In the genomic region with DNA sequence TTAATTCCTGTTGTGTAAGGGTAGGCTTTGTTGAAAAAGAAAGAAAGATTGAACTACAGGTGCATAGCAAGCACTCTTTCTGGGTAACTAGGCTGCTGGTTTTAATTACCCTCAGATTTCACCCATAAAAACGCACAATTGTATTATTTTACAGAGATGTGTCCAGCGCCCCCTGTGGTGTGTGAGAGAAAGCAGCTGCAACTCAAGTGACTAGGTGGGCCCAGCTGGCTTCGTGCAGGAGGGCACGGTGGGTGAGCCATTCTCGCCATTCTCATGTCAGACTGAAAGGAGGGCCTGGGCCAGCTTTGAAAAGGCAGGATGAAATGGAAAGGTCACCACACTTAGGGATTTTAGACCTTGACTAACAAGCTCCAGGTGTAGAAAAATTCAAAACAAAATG, we compare ENCODE assay signal across 8 cellular contexts.
DNase-seq lines count a peak whose midpoint lies in the region; ATAC-seq, FAIRE-seq and TF ChIP-seq lines count a peak whose summit lies in the region.

No MANE protein-coding gene starts in this region.

- DNase-seq in BJ (ENCODE audit: low read depth) (no peak), HTR-8/SVneo (ENCODE audit: insufficient read length, low spot score) (peak; percentile 18), activated T-cell treated with anti-CD3 and anti-CD28 coated beads for 24 hours (ENCODE audit: low read depth) (peak; percentile 14), kidney tubule cell (ENCODE audit: low spot score) (no peak), MV-4-11 (lab: John Stamatoyannopoulos, UW) (no peak)

- H3K4me3 ChIP-seq in BJ (ENCODE audit: low read depth, low read length) (no peak overlapping the region), gastroesophageal sphincter (no peak overlapping the region), thymus (ENCODE audit: low read length) (no peak overlapping the region)

- no peak overlapping the region for H3K27ac ChIP-seq in gastroesophageal sphincter
- H3K27ac ChIP-seq in thymus (ENCODE audit: low read depth): peak overlapping the region; percentile 36

- H3K4me1 ChIP-seq in gastroesophageal sphincter (peaks cover 0 to 28% (median 5%) of the 10 kb centered on the region in 3 donors), thymus (ENCODE audit: control insufficient read depth, insufficient read depth, low read length) (peaks cover 8% of the 10 kb centered on the region)

- POLR2A ChIA-PET in BJ (lab: Charles Lee): no interaction called here

- no peaks in the 10 kb centered on the region for H3K9me3 ChIP-seq in gastroesophageal sphincter
- no peaks in the 10 kb centered on the region for H3K9me3 ChIP-seq in thymus (ENCODE audit: control insufficient read depth)

- no peaks in the 10 kb centered on the region for H3K27me3 ChIP-seq in BJ (ENCODE audit: control insufficient read depth, insufficient read depth, low read length)
- H3K27me3 ChIP-seq in gastroesophageal sphincter: no peaks in the 10 kb centered on the region
- no peaks in the 10 kb centered on the region for H3K27me3 ChIP-seq in thymus (ENCODE audit: control insufficient read depth, insufficient read depth)

- WGBS in gastroesophageal sphincter (ENCODE audit: low coverage in 1 of 2), 2 donors: 71 to 96% methylated on average over 3 to 5 of the region's 5 CpGs
- 88% methylated on average over 5 of the region's 5 CpGs for WGBS in thymus

- no peak for TF ChIP-seq EP300 in gastroesophageal sphincter (IDR thresholded peaks at IDR 0.05)

- TF ChIP-seq CTCF in BJ (IDR thresholded peaks at IDR 0.05; ENCODE audit: insufficient read depth, low read depth, low read length): peak; percentile 60
- peak in 3 of 4 experiments; percentile 36 to 43 (median 38) for TF ChIP-seq CTCF in gastroesophageal sphincter (IDR thresholded peaks at IDR 0.05)

- TF ChIP-seq POLR2A in gastroesophageal sphincter (IDR thresholded peaks at IDR 0.05): no peak

- no peak for FAIRE-seq in HTR-8/SVneo (lab: Jason Lieb, UNC)

- ATAC-seq in gastroesophageal sphincter (no peak), GM18517 (IDR thresholded peaks at IDR 0.05; ENCODE audit: unreplicated experiment) (no peak)

- CTCF ChIA-PET in BJ (lab: Yijun Ruan, JAX): interaction anchor here (0.9 to 2.0 kb wide), 17 partner anchors 8 to 1088 kb away, joined by 3 to 13 read pairs (median 4); no protein-coding TSS in a partner anchor

- H3K36me3 ChIP-seq in BJ (ENCODE audit: control insufficient read depth, insufficient read depth, low read length) (peaks cover 15% of the 10 kb centered on the region), gastroesophageal sphincter (peaks cover 0 to 93% of the 10 kb centered on the region in 2 donors), thymus (ENCODE audit: control insufficient read depth, insufficient read depth) (peaks cover 40% of the 10 kb centered on the region)

Comparison
In these comparisons a context has a peak if more than half of its experiments do, and no peak if none do; other contexts are left out.
1. DNase-seq: peak in HTR-8/SVneo (single experiment) and activated T-cell treated with anti-CD3 and anti-CD28 coated beads for 24 hours (single experiment); none in BJ (single experiment), kidney tubule cell (single experiment) and MV-4-11 (single experiment).